ENCODE assay signal across 1 cellular context in the genomic region with DNA sequence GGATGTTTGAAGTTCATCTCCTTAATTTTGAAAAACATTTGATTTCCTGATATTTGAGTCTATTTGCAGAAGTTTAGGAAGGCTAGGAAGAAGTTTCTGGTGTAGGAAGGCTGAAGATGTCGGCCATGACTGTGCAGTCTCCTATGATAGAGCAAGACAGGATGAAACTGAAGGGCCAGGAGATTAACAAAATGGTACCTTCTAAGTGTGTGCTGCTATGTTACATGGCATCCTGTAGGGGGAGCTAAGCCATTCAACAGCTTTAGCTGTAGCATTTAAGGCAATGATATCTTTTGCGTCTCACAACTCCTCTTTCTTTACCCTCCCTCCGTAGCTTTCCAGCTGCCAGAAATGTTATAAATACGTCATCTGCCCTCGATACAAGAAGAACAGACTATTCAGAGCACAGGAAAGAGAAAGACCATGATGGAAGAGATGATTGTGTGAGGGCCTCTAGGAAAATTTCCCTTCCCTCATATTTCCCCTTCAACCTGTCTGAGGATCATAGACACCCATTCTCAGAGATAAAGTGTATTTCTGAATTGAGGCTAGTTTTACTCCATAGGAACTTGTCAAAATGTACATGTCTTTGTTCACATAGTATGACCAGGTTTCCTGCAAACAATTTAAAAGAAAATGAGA.
A peak's percentile ranks its signal among the peaks of the same experiment; 100 is the strongest.
TF ChIP-seq lines count a peak whose summit lies in the region.

No MANE protein-coding gene starts in this region.

TF ChIP-seq in K562, 482 proteins besides CTCF, POLR2A, EP300 and RAD21 (continued from another document):
- TF ChIP-seq, protein P1, sequence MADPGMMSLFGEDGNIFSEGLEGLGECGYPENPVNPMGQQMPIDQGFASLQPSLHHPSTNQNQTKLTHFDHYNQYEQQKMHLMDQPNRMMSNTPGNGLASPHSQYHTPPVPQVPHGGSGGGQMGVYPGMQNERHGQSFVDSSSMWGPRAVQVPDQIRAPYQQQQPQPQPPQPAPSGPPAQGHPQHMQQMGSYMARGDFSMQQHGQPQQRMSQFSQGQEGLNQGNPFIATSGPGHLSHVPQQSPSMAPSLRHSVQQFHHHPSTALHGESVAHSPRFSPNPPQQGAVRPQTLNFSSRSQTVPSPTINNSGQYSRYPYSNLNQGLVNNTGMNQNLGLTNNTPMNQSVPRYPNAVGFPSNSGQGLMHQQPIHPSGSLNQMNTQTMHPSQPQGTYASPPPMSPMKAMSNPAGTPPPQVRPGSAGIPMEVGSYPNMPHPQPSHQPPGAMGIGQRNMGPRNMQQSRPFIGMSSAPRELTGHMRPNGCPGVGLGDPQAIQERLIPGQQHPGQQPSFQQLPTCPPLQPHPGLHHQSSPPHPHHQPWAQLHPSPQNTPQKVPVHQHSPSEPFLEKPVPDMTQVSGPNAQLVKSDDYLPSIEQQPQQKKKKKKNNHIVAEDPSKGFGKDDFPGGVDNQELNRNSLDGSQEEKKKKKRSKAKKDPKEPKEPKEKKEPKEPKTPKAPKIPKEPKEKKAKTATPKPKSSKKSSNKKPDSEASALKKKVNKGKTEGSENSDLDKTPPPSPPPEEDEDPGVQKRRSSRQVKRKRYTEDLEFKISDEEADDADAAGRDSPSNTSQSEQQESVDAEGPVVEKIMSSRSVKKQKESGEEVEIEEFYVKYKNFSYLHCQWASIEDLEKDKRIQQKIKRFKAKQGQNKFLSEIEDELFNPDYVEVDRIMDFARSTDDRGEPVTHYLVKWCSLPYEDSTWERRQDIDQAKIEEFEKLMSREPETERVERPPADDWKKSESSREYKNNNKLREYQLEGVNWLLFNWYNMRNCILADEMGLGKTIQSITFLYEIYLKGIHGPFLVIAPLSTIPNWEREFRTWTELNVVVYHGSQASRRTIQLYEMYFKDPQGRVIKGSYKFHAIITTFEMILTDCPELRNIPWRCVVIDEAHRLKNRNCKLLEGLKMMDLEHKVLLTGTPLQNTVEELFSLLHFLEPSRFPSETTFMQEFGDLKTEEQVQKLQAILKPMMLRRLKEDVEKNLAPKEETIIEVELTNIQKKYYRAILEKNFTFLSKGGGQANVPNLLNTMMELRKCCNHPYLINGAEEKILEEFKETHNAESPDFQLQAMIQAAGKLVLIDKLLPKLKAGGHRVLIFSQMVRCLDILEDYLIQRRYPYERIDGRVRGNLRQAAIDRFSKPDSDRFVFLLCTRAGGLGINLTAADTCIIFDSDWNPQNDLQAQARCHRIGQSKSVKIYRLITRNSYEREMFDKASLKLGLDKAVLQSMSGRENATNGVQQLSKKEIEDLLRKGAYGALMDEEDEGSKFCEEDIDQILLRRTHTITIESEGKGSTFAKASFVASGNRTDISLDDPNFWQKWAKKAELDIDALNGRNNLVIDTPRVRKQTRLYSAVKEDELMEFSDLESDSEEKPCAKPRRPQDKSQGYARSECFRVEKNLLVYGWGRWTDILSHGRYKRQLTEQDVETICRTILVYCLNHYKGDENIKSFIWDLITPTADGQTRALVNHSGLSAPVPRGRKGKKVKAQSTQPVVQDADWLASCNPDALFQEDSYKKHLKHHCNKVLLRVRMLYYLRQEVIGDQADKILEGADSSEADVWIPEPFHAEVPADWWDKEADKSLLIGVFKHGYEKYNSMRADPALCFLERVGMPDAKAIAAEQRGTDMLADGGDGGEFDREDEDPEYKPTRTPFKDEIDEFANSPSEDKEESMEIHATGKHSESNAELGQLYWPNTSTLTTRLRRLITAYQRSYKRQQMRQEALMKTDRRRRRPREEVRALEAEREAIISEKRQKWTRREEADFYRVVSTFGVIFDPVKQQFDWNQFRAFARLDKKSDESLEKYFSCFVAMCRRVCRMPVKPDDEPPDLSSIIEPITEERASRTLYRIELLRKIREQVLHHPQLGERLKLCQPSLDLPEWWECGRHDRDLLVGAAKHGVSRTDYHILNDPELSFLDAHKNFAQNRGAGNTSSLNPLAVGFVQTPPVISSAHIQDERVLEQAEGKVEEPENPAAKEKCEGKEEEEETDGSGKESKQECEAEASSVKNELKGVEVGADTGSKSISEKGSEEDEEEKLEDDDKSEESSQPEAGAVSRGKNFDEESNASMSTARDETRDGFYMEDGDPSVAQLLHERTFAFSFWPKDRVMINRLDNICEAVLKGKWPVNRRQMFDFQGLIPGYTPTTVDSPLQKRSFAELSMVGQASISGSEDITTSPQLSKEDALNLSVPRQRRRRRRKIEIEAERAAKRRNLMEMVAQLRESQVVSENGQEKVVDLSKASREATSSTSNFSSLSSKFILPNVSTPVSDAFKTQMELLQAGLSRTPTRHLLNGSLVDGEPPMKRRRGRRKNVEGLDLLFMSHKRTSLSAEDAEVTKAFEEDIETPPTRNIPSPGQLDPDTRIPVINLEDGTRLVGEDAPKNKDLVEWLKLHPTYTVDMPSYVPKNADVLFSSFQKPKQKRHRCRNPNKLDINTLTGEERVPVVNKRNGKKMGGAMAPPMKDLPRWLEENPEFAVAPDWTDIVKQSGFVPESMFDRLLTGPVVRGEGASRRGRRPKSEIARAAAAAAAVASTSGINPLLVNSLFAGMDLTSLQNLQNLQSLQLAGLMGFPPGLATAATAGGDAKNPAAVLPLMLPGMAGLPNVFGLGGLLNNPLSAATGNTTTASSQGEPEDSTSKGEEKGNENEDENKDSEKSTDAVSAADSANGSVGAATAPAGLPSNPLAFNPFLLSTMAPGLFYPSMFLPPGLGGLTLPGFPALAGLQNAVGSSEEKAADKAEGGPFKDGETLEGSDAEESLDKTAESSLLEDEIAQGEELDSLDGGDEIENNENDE (IDR thresholded peaks at IDR 0.05; ENCODE audit: low read depth, low read length): no peak
- TF ChIP-seq GABPB1 (CRISPR knock-in tag; IDR thresholded peaks at IDR 0.05): no peak
- no peak for TF ChIP-seq NR2C1 (IDR thresholded peaks at IDR 0.05)
- TF ChIP-seq NR2C1 (tag; IDR thresholded peaks at IDR 0.05): no peak
- no peak for TF ChIP-seq HNRNPL (IDR thresholded peaks at IDR 0.05; ENCODE audit: low read depth, low read length)
- TF ChIP-seq SMC3 (conservative IDR thresholded peaks at IDR 0.05; ENCODE audit: insufficient read depth, low read depth, low read length): peak; percentile 44; the same call in 1 of the 2 replicates
- no peak for TF ChIP-seq NFYB (IDR thresholded peaks at IDR 0.05; ENCODE audit: extremely low read depth, insufficient read length)
- peak; percentile 69 for TF ChIP-seq TEAD4 (IDR thresholded peaks at IDR 0.05; ENCODE audit: low read length)
- no peak for TF ChIP-seq TEAD4 (CRISPR knock-in tag; IDR thresholded peaks at IDR 0.05; ENCODE audit: borderline replicate concordance)
- no peak for TF ChIP-seq ZNF217 (CRISPR knock-in tag; IDR thresholded peaks at IDR 0.05)
- no peak for TF ChIP-seq FOXM1 (IDR thresholded peaks at IDR 0.05; ENCODE audit: low read depth)
- TF ChIP-seq FOXM1 (CRISPR knock-in tag; IDR thresholded peaks at IDR 0.05; ENCODE audit: low read depth): no peak
- no peak for TF ChIP-seq DPF2 (IDR thresholded peaks at IDR 0.05)
- no peak for TF ChIP-seq MTA2 (IDR thresholded peaks at IDR 0.05; ENCODE audit: low read depth)
- TF ChIP-seq, protein P2, sequence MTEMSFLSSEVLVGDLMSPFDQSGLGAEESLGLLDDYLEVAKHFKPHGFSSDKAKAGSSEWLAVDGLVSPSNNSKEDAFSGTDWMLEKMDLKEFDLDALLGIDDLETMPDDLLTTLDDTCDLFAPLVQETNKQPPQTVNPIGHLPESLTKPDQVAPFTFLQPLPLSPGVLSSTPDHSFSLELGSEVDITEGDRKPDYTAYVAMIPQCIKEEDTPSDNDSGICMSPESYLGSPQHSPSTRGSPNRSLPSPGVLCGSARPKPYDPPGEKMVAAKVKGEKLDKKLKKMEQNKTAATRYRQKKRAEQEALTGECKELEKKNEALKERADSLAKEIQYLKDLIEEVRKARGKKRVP (CRISPR knock-in tag; IDR thresholded peaks at IDR 0.05): no peak
- no peak for TF ChIP-seq ZNF197 (CRISPR knock-in tag; IDR thresholded peaks at IDR 0.05; ENCODE audit: low read depth)
- no peak for TF ChIP-seq KLF1 (tag; IDR thresholded peaks at IDR 0.05)
- no peak for TF ChIP-seq ZNF766 (CRISPR knock-in tag; conservative IDR thresholded peaks at IDR 0.05)
- no peak for TF ChIP-seq MYBL2 (IDR thresholded peaks at IDR 0.05; ENCODE audit: low read depth)
- TF ChIP-seq MYBL2 (CRISPR knock-in tag; IDR thresholded peaks at IDR 0.05; ENCODE audit: borderline replicate concordance): no peak
- no peak for TF ChIP-seq CHD4 (IDR thresholded peaks at IDR 0.05; ENCODE audit: insufficient read depth, insufficient replicate concordance, low read depth, low read length, poor library complexity, severe bottlenecking)
- TF ChIP-seq U2AF2 (optimal IDR thresholded peaks at IDR 0.05; ENCODE audit: low read depth, low read length): no peak
- no peak for TF ChIP-seq EP400 (IDR thresholded peaks at IDR 0.05)
- TF ChIP-seq ZNF717 (CRISPR knock-in tag; IDR thresholded peaks at IDR 0.05): no peak
- no peak for TF ChIP-seq JUNB (CRISPR knock-in tag; conservative IDR thresholded peaks at IDR 0.05)
- TF ChIP-seq, protein P3, sequence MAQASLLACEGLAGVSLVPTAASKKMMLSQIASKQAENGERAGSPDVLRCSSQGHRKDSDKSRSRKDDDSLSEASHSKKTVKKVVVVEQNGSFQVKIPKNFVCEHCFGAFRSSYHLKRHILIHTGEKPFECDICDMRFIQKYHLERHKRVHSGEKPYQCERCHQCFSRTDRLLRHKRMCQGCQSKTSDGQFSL (CRISPR knock-in tag; IDR thresholded peaks at IDR 0.05): no peak
- TF ChIP-seq, protein P3 (tag; IDR thresholded peaks at IDR 0.05): no peak
